In genomic region chr2:100362269-100362668, GRCh38 we compare ENCODE assay signal across 7 cellular contexts. TPM values are rescaled to one million over a fixed set of nuclear protein-coding genes. Genes with fewer than 3 reads are reported as not detected.
"Had no signal": no experiment of that assay in that cellular context is flagged by ENCODE, and none has a peak within 500 bp of the region (broad histone marks: within the 10 kb centered on the region; RNA-seq: fewer than 3 reads in every experiment).

No MANE protein-coding gene starts in this region.

RNA-seq across cellular contexts. Expression of gene LONRF2, which starts 40.0 kb away (rescaled TPM):
- total RNA-seq: dermis microvascular lymphatic vessel endothelial cell, endothelial cell of umbilical vein, foreskin keratinocyte, natural killer cell had no signal
- polyA plus RNA-seq: foreskin keratinocyte; immature natural killer cell; mammary epithelial cell; naive thymus-derived CD4-positive, alpha-beta T cell had no signal
